ENCODE assay signal across 17 cellular contexts in the genomic region with DNA sequence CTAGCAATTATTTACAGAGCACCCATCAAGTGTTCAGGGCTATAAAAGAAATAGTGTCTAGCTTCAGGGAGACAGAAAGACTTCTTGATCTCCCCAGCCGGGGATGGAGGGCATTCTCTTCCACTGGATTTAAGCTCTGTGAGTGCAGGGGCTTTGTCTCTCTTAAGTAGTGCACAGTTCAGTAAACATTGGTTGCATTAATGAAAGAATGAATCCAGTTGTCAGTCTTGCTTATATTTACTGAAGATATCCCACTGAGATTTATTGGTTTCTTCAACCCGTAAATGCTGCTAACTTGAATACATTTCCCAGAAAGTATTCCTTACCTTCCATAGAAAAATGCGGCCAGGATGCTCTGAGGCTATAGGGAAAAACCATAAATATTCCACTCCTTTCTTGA.
"Had no signal": no experiment of that assay in that cellular context is flagged by ENCODE, and none has a peak within 500 bp of the region (broad histone marks: within the 10 kb centered on the region; RNA-seq: fewer than 3 reads in every experiment).

No MANE protein-coding gene starts in this region.

- H3K9me3 ChIP-seq: neutrophil, psoas muscle, testis, tibial nerve, upper lobe of right lung, vagina had no signal

- H3K27ac ChIP-seq: foreskin keratinocyte, neutrophil, psoas muscle, testis, tibial nerve, upper lobe of right lung, vagina had no signal

- H3K4me1 ChIP-seq: foreskin keratinocyte, psoas muscle had no signal

- H3K4me3 ChIP-seq: psoas muscle, testis, tibial nerve, upper lobe of right lung, vagina had no signal

- DNase-seq: erythroblast; foreskin keratinocyte; left colon; left ventricle myocardium superior; mesendoderm; naive thymus-derived CD4-positive, alpha-beta T cell; nephron progenitor cell; psoas muscle; stimulated activated CD4-positive, alpha-beta T cell treated with anti-CD3 and anti-CD28 coated beads, Interleukin-2, amount 100 ng/mL, for 24 hours; stimulated activated CD4-positive, alpha-beta T cell treated with anti-CD3 and anti-CD28 coated beads, Interleukin-4, amount 100 ng/mL, for 4 hours; stimulated activated naive B cell treated with anti-CD40 and anti-IgM and Interleukin-4, amounts not matched to agents 10 μg/mL and 1 μg/mL and 100 μg/mL, for 72 hours; stimulated activated naive CD8-positive, alpha-beta T cell treated with anti-CD3 and anti-CD28 coated beads, Interleukin-15, amount 100 ng/mL, for 72 hours; testis; upper lobe of right lung had no signal

- H3K27me3 ChIP-seq: foreskin keratinocyte, neutrophil, testis, tibial nerve, upper lobe of right lung, vagina had no signal

- H3K36me3 ChIP-seq: neutrophil, tibial nerve, upper lobe of right lung, vagina had no signal
